ENCODE assay signal across 1 cellular context in genomic region chr6:100203391-100203790, GRCh38.
A peak's percentile ranks its signal among the peaks of the same experiment; 100 is the strongest.
TF ChIP-seq lines count a peak whose summit lies in the region.

No MANE protein-coding gene starts in this region.

TF ChIP-seq in SK-N-SH, 30 proteins besides CTCF, POLR2A, EP300 and RAD21 (continued from another document):
- TF ChIP-seq TEAD4 (IDR thresholded peaks at IDR 0.05; ENCODE audit: borderline replicate concordance, insufficient read depth) (peak; percentile 56; the same call in 1 of the 2 replicates), JUND (IDR thresholded peaks at IDR 0.05) (peak; percentile 86), RXRA (IDR thresholded peaks at IDR 0.05; ENCODE audit: borderline replicate concordance, low read depth) (0 out of 2 replicates have a peak, but pooled peaks have one; percentile 28), TCF12 (IDR thresholded peaks at IDR 0.05) (peak; percentile 89), NFIC (IDR thresholded peaks at IDR 0.05; ENCODE audit: borderline replicate concordance) (0 out of 2 replicates have a peak, but pooled peaks have one; percentile 35), RCOR1 (IDR thresholded peaks at IDR 0.05; ENCODE audit: low read length) (no peak), PBX3 (IDR thresholded peaks at IDR 0.05) (peak; percentile 94)
